23 cellular contexts compared by ENCODE assay signal in genomic region chr2:79292231-79292785, GRCh38.
DNase-seq lines count a peak whose midpoint lies in the region; ATAC-seq and TF ChIP-seq lines count a peak whose summit lies in the region.
"Had no signal": no experiment of that assay in that cellular context is flagged by ENCODE, and none has a peak within 500 bp of the region (broad histone marks: within the 10 kb centered on the region; RNA-seq: fewer than 3 reads in every experiment).

No MANE protein-coding gene starts in this region.

- H3K4me1 Mint-ChIP-seq in brain (peaks cover 22% of the 10 kb centered on the region), mesothelial cell of epicardium (peaks cover 20% of the 10 kb centered on the region)
- H3K4me1 Mint-ChIP-seq in stimulated activated effector memory CD8-positive, alpha-beta T cell treated with anti-CD3 and anti-CD28 coated beads, Interleukin-12 subunit alpha, Interleukin-12 subunit beta, amount 100 ng/mL, for 72 hours: no peaks in the 10 kb centered on the region
- H3K4me1 Mint-ChIP-seq in activated CD4-positive, alpha-beta T cell treated with anti-CD3 and anti-CD28 coated beads, Interleukin-2, amount 10 ng/mL, durations not matched to agents 7 days and 5 days: no peaks in the 10 kb centered on the region
- H3K4me1 Mint-ChIP-seq: CD4-positive, alpha-beta memory T cell had no signal

- peak overlapping the region in 3 of 5 experiments; percentile 66 to 86 (median 86) for H3K27ac Mint-ChIP-seq in brain
- H3K27ac Mint-ChIP-seq in mesothelial cell of epicardium: peak overlapping the region; percentile 84
- H3K27ac Mint-ChIP-seq in stimulated activated effector memory CD8-positive, alpha-beta T cell treated with anti-CD3 and anti-CD28 coated beads, Interleukin-12 subunit alpha, Interleukin-12 subunit beta, amount 100 ng/mL, for 72 hours: no peak overlapping the region
- no peak overlapping the region for H3K27ac Mint-ChIP-seq in activated CD4-positive, alpha-beta T cell treated with anti-CD3 and anti-CD28 coated beads, Interleukin-2, amount 10 ng/mL, durations not matched to agents 7 days and 5 days
- H3K27ac Mint-ChIP-seq: CD4-positive, alpha-beta memory T cell had no signal

- POLR2A ChIA-PET in activated CD4-positive, alpha-beta T cell treated with anti-CD3 and anti-CD28 coated beads, Interleukin-2, amount 10 ng/mL, durations not matched to agents 7 days and 5 days (lab: Charles Lee): no interaction called here

- TF ChIP-seq CTCF in brain (conservative IDR thresholded peaks at IDR 0.05) (no peak), mesothelial cell of epicardium (IDR thresholded peaks at IDR 0.05; ENCODE audit: unreplicated experiment) (no peak)

- H3K27ac ChIP-seq in cingulate gyrus (ENCODE audit: low read depth, low read length): peak overlapping the region; percentile 58
- H3K27ac ChIP-seq: BLaER1 treated with 17β-estradiol and CSF1 and Interleukin-3, amounts not matched to agents 10 nM and 100 nM; RWPE1; SK-N-MC had no signal

- CTCF ChIA-PET in activated CD4-positive, alpha-beta T cell treated with anti-CD3 and anti-CD28 coated beads, Interleukin-2, amount 10 ng/mL, durations not matched to agents 7 days and 5 days (lab: Charles Lee): no interaction called here

- no peaks in the 10 kb centered on the region for H3K27me3 Mint-ChIP-seq in brain
- no peaks in the 10 kb centered on the region for H3K27me3 Mint-ChIP-seq in mesothelial cell of epicardium (ENCODE audit: low read depth)
- no peaks in the 10 kb centered on the region for H3K27me3 Mint-ChIP-seq in activated CD4-positive, alpha-beta T cell treated with anti-CD3 and anti-CD28 coated beads, Interleukin-2, amount 10 ng/mL, durations not matched to agents 7 days and 5 days
- H3K27me3 Mint-ChIP-seq: CD4-positive, alpha-beta memory T cell had no signal

- DNase-seq in mesothelial cell of epicardium (ENCODE audit: low spot score in 2 of 2, unreplicated experiment in 2 of 2) (no peak), superior temporal gyrus (ENCODE audit: extremely low spot score) (peak; percentile 38)
- no peak for DNase-seq in stimulated activated effector memory CD8-positive, alpha-beta T cell treated with anti-CD3 and anti-CD28 coated beads, Interleukin-12 subunit alpha, Interleukin-12 subunit beta, amount 100 ng/mL, for 72 hours (ENCODE audit: low spot score in 2 of 2)
- no peak for DNase-seq in activated CD4-positive, alpha-beta T cell treated with anti-CD3 and anti-CD28 coated beads, Interleukin-2, amount 10 ng/mL, durations not matched to agents 7 days and 5 days
- DNase-seq: ACHN; Caco-2; CD4-positive, alpha-beta memory T cell; DMS 273 treated with DMSO at 0.1 percent for 48 hours; DMS79 treated with DMSO at 0.1 percent for 48 hours; Karpas-422; MV-4-11; NCI-H1105 treated with DMSO at 0.1 percent for 48 hours; NCI-H2029 treated with DMSO at 0.1 percent for 48 hours; NCI-H2171 treated with DMSO at 0.1 percent for 48 hours; NCI-H446 treated with DMSO at 0.1 percent for 48 hours; SHP77 treated with DMSO at 0.1 percent for 48 hours had no signal

- H3K9me3 Mint-ChIP-seq in brain (peaks cover 7 to 12% (median 9%) of the 10 kb centered on the region in 5 experiments), mesothelial cell of epicardium (peaks cover 17% of the 10 kb centered on the region)
- H3K9me3 Mint-ChIP-seq in stimulated activated effector memory CD8-positive, alpha-beta T cell treated with anti-CD3 and anti-CD28 coated beads, Interleukin-12 subunit alpha, Interleukin-12 subunit beta, amount 100 ng/mL, for 72 hours: peaks cover 27% of the 10 kb centered on the region
- peaks cover 10% of the 10 kb centered on the region for H3K9me3 Mint-ChIP-seq in activated CD4-positive, alpha-beta T cell treated with anti-CD3 and anti-CD28 coated beads, Interleukin-2, amount 10 ng/mL, durations not matched to agents 7 days and 5 days

- ATAC-seq in stimulated activated effector memory CD8-positive, alpha-beta T cell treated with anti-CD3 and anti-CD28 coated beads, Interleukin-12 subunit alpha, Interleukin-12 subunit beta, amount 100 ng/mL, for 72 hours: no peak
- ATAC-seq in GM21825 (IDR thresholded peaks at IDR 0.05; ENCODE audit: unreplicated experiment): no peak
- ATAC-seq: GM12878 had no signal

- H3K4me3 Mint-ChIP-seq in brain (peak overlapping the region in 1 of 5 experiments; percentile 36), mesothelial cell of epicardium (no peak overlapping the region)
- no peak overlapping the region for H3K4me3 Mint-ChIP-seq in stimulated activated effector memory CD8-positive, alpha-beta T cell treated with anti-CD3 and anti-CD28 coated beads, Interleukin-12 subunit alpha, Interleukin-12 subunit beta, amount 100 ng/mL, for 72 hours
- H3K4me3 Mint-ChIP-seq in activated CD4-positive, alpha-beta T cell treated with anti-CD3 and anti-CD28 coated beads, Interleukin-2, amount 10 ng/mL, durations not matched to agents 7 days and 5 days: no peak overlapping the region

- H3K36me3 Mint-ChIP-seq in brain (no peaks in the 10 kb centered on the region), mesothelial cell of epicardium (no peaks in the 10 kb centered on the region)
- no peaks in the 10 kb centered on the region for H3K36me3 Mint-ChIP-seq in stimulated activated effector memory CD8-positive, alpha-beta T cell treated with anti-CD3 and anti-CD28 coated beads, Interleukin-12 subunit alpha, Interleukin-12 subunit beta, amount 100 ng/mL, for 72 hours
- no peaks in the 10 kb centered on the region for H3K36me3 Mint-ChIP-seq in activated CD4-positive, alpha-beta T cell treated with anti-CD3 and anti-CD28 coated beads, Interleukin-2, amount 10 ng/mL, durations not matched to agents 7 days and 5 days (ENCODE audit: low read depth)
- H3K36me3 Mint-ChIP-seq: CD4-positive, alpha-beta memory T cell had no signal

Comparison
In these comparisons a context has a peak if more than half of its experiments do, and no peak if none do; other contexts are left out.
1. H3K27ac Mint-ChIP-seq: peak in brain (3 of 5) and mesothelial cell of epicardium (single experiment); none in stimulated activated effector memory CD8-positive, alpha-beta T cell treated with anti-CD3 and anti-CD28 coated beads, Interleukin-12 subunit alpha, Interleukin-12 subunit beta, amount 100 ng/mL, for 72 hours (single experiment) and activated CD4-positive, alpha-beta T cell treated with anti-CD3 and anti-CD28 coated beads, Interleukin-2, amount 10 ng/mL, durations not matched to agents 7 days and 5 days (single experiment).